ENCODE assay signal across 23 cellular contexts in the genomic region with DNA sequence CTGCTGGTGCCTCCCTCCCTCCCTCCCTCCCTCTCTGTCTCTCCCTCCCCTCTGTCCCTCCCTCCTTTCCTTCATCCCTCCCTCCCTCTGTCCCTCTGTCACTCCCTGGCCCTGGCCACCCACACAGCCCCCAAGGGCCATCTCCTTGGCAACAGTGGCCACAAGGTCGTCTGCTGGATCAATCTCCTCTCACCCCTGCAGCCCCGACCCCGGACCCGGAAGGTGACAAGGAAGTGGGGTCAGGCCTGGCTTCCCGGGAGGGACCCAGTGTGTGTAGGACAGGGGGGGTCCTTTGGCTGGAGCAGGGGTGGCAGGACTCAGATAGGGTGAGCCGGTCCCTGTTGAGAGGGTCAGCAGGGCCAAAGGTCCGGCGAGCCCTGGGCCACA. TPM values are rescaled to one million over a fixed set of nuclear protein-coding genes. Genes with fewer than 3 reads are reported as not detected.
DNase-seq lines count a peak whose midpoint lies in the region; ATAC-seq, FAIRE-seq and TF ChIP-seq lines count a peak whose summit lies in the region.
"Had no signal": no experiment of that assay in that cellular context is flagged by ENCODE, and none has a peak within 500 bp of the region (broad histone marks: within the 10 kb centered on the region; RNA-seq: fewer than 3 reads in every experiment).

No MANE protein-coding gene starts in this region.

- H4K20me1 ChIP-seq in BLaER1 (no peaks in the 10 kb centered on the region), HCT116 (ENCODE audit: insufficient read depth) (no peaks in the 10 kb centered on the region), H1 (replicated peaks in 1 of 2; ENCODE audit: control insufficient read depth in 1 of 2, insufficient read depth in 2 of 2, low read length in 2 of 2) (peaks cover 0 to 6% of the 10 kb centered on the region in 2 experiments)

- POLR2A ChIA-PET in HCT116 (lab: Charles Lee) (no interaction called here), H1 (lab: Charles Lee; ENCODE audit: partially characterized antibody) (interaction anchor here (2.3 kb wide), 1 partner anchor 83 kb away, joined by 6 read pairs; no protein-coding TSS in a partner anchor)
- POLR2A ChIA-PET in activated CD4-positive, alpha-beta memory T cell treated with anti-CD3 and anti-CD28 coated beads, Interleukin-2, amount 10 ng/mL, durations not matched to agents 7 days and 5 days (lab: Charles Lee), result no interaction called here

- CTCF ChIA-PET in HCT116 (lab: Charles Lee), result no interaction called here
- CTCF ChIA-PET in H1 (lab: Charles Lee; ENCODE audit: partially characterized antibody), result interaction anchor here (0.8 to 6.0 kb wide), 12 partner anchors 9 to 152 kb away, joined by 3 to 59 read pairs (median 9); no protein-coding TSS in a partner anchor
- CTCF ChIA-PET in activated CD4-positive, alpha-beta memory T cell treated with anti-CD3 and anti-CD28 coated beads, Interleukin-2, amount 10 ng/mL, durations not matched to agents 7 days and 5 days (lab: Charles Lee), result no interaction called here

- no peak overlapping the region for H3K4ac ChIP-seq in H1 (replicated peaks; ENCODE audit: insufficient read length, low read depth, low read length)
- no peak overlapping the region for H3K4ac ChIP-seq in neuronal stem cell (ENCODE audit: low read length)

- H3K36me3 Mint-ChIP-seq in activated CD4-positive, alpha-beta memory T cell treated with anti-CD3 and anti-CD28 coated beads, Interleukin-2, amount 10 ng/mL, durations not matched to agents 7 days and 5 days (ENCODE audit: low read depth), result no peaks in the 10 kb centered on the region

- peaks cover 42% of the 10 kb centered on the region for H3K27me3 Mint-ChIP-seq in activated CD4-positive, alpha-beta memory T cell treated with anti-CD3 and anti-CD28 coated beads, Interleukin-2, amount 10 ng/mL, durations not matched to agents 7 days and 5 days

- H3K9me3 ChIP-seq in BLaER1 (no peaks in the 10 kb centered on the region), HCT116 (ENCODE audit: control insufficient read depth in 1 of 2, insufficient read depth in 1 of 2, low read depth in 1 of 2, low read length in 2 of 2) (no peaks in the 10 kb centered on the region), H1 (ENCODE audit: insufficient read depth in 2 of 2, low read depth in 1 of 2, low read length in 1 of 2) (no peaks in the 10 kb centered on the region), neuronal stem cell (replicated peaks in 1 of 2; ENCODE audit: control insufficient read depth in 2 of 2, insufficient read depth in 1 of 2, low read depth in 1 of 2, low read length in 2 of 2) (no peaks in the 10 kb centered on the region)

- H3K27ac ChIP-seq in BLaER1 (no peak overlapping the region), HCT116 (ENCODE audit: low read depth, low read length) (no peak overlapping the region; the same call in 1 of the 2 replicates), H1 (ENCODE audit: low read depth, low read length) (no peak overlapping the region), neuronal stem cell (replicated peaks; ENCODE audit: low read length) (no peak overlapping the region)
- H3K27ac ChIP-seq: KMS-11, PC-9 had no signal

- peaks cover 3% of the 10 kb centered on the region for H3K23me2 ChIP-seq in H1 (ENCODE audit: low read depth, low read length)

- no peak overlapping the region for H2AFZ ChIP-seq in HCT116 (ENCODE audit: low read depth, low read length, poor library complexity, severe bottlenecking)
- H2AFZ ChIP-seq in H1 (ENCODE audit: low read length), result no peak overlapping the region
- no peak overlapping the region for H2AFZ ChIP-seq in neuronal stem cell (ENCODE audit: low read length)
- H2AFZ ChIP-seq: PC-9 had no signal

- no peak overlapping the region for H3K4me3 ChIP-seq in BLaER1
- H3K4me3 ChIP-seq in HCT116 (replicated peaks in 1 of 2; ENCODE audit: low read depth in 1 of 2, low read length in 2 of 2), result no peak overlapping the region
- no peak overlapping the region for H3K4me3 ChIP-seq in H1 (ENCODE audit: extremely low read depth in 1 of 4, insufficient read depth in 2 of 4, low read depth in 3 of 4, low read length in 4 of 4)
- peak overlapping the region in 1 of 2 donors; percentile 53 for H3K4me3 ChIP-seq in neuronal stem cell (ENCODE audit: low read length in 2 of 2)
- H3K4me3 ChIP-seq: GM12878, PC-9 had no signal

- H3K79me2 ChIP-seq in HCT116 (ENCODE audit: insufficient read depth, low read length) (no peaks in the 10 kb centered on the region), H1 (ENCODE audit: control insufficient read depth in 1 of 2, insufficient read depth in 2 of 2, low read length in 2 of 2) (no peaks in the 10 kb centered on the region)

- H2BK15ac ChIP-seq in H1 (ENCODE audit: low read length) (0 out of 2 replicates have a peak overlapping the region, but pooled peaks have one; percentile 46), neuronal stem cell (ENCODE audit: low read length) (peak overlapping the region; percentile 26)

- H3K4me2 ChIP-seq in BLaER1 (peak overlapping the region; percentile 51), HCT116 (ENCODE audit: low read length) (peak overlapping the region; percentile 17; the same call in 1 of the 2 replicates), H1 (ENCODE audit: insufficient read depth in 1 of 2, low read depth in 2 of 2, low read length in 2 of 2) (no peak overlapping the region), neuronal stem cell (ENCODE audit: insufficient read depth, low read length, poor library complexity, severe bottlenecking) (no peak overlapping the region)
- H3K4me2 ChIP-seq: KMS-11, PC-9 had no signal

- H3K23ac ChIP-seq in H1 (ENCODE audit: insufficient read length) (no peak overlapping the region), neuronal stem cell (ENCODE audit: low read depth, low read length, poor library complexity) (peak overlapping the region; percentile 20)

- no peak overlapping the region for H3K4me3 Mint-ChIP-seq in activated CD4-positive, alpha-beta memory T cell treated with anti-CD3 and anti-CD28 coated beads, Interleukin-2, amount 10 ng/mL, durations not matched to agents 7 days and 5 days
- H3K4me3 Mint-ChIP-seq: CD4-positive, alpha-beta T cell had no signal

- TF ChIP-seq POLR2A in HCT116 (IDR thresholded peaks at IDR 0.05; ENCODE audit: borderline replicate concordance, extremely low read depth, insufficient read depth, insufficient read length) (no peak), H1 (IDR thresholded peaks at IDR 0.05; ENCODE audit: control extremely low read depth in 1 of 2, low read depth in 2 of 2, low read length in 2 of 2) (no peak)

- H3K9ac ChIP-seq in BLaER1, result no peak overlapping the region
- no peak overlapping the region for H3K9ac ChIP-seq in HCT116 (ENCODE audit: low read length)
- no peak overlapping the region for H3K9ac ChIP-seq in H1 (replicated peaks in 1 of 4; ENCODE audit: extremely low read depth in 1 of 4, low read depth in 3 of 4, low read length in 3 of 4)
- H3K9ac ChIP-seq in neuronal stem cell (ENCODE audit: low read depth, low read length, poor library complexity), result no peak overlapping the region
- H3K9ac ChIP-seq: KMS-11 had no signal

- H2BK5ac ChIP-seq in H1 (ENCODE audit: low read depth, low read length) (no peak overlapping the region), neuronal stem cell (ENCODE audit: low read length) (no peak overlapping the region)

- H4K91ac ChIP-seq in H1 (replicated peaks; ENCODE audit: insufficient read length, low read length) (no peak overlapping the region), neuronal stem cell (ENCODE audit: low read depth, low read length, poor library complexity) (no peak overlapping the region)

- BruUV-seq in HCT116 (replicated peaks; lab: Mats Ljungman, UMichigan), result no TSS peak

- H3K9me3 Mint-ChIP-seq in activated CD4-positive, alpha-beta memory T cell treated with anti-CD3 and anti-CD28 coated beads, Interleukin-2, amount 10 ng/mL, durations not matched to agents 7 days and 5 days, result no peaks in the 10 kb centered on the region
- H3K9me3 Mint-ChIP-seq: CD4-positive, alpha-beta T cell had no signal

- H3K4me1 ChIP-seq in BLaER1 (peaks cover 44% of the 10 kb centered on the region), HCT116 (ENCODE audit: control insufficient read depth in 1 of 2, insufficient read depth in 2 of 2, low read length in 2 of 2) (peaks cover 4 to 47% of the 10 kb centered on the region in 2 experiments; a peak in 3 of 4 replicates), H1 (replicated peaks in 1 of 4; ENCODE audit: control insufficient read depth in 3 of 4, insufficient read depth in 4 of 4, low read length in 3 of 4) (peaks cover 0 to 6% (median 2%) of the 10 kb centered on the region in 4 experiments; a peak in 4 of 7 replicates), neuronal stem cell (ENCODE audit: control insufficient read depth in 2 of 2, insufficient read depth in 1 of 2, low read depth in 1 of 2, low read length in 2 of 2) (peaks cover 0 to 5% of the 10 kb centered on the region in 2 donors)

- H2BK120ac ChIP-seq in H1 (replicated peaks; ENCODE audit: low read depth, low read length) (no peak overlapping the region), neuronal stem cell (ENCODE audit: low read depth, low read length) (no peak overlapping the region)

- H3K27me3 ChIP-seq in BLaER1 (peaks cover 30% of the 10 kb centered on the region), HCT116 (ENCODE audit: insufficient read depth, low read length) (no peaks in the 10 kb centered on the region), H1 (replicated peaks in 1 of 4; ENCODE audit: control insufficient read depth in 3 of 4, extremely low read depth in 1 of 4, insufficient read depth in 3 of 4, low read length in 3 of 4) (peaks cover 25 to 74% (median 60%) of the 10 kb centered on the region in 4 experiments), neuronal stem cell (ENCODE audit: control insufficient read depth in 3 of 3, insufficient read depth in 3 of 3, low read depth in 1 of 3, low read length in 3 of 3) (peaks cover 9 to 75% (median 72%) of the 10 kb centered on the region in 3 experiments)

- DNase-seq in HCT116 (ENCODE audit: low read depth, low spot score) (no peak), H1 (ENCODE audit: low read depth in 1 of 2, low spot score in 2 of 2) (no peak), neuronal stem cell (ENCODE audit: low spot score) (no peak), globus pallidus (ENCODE audit: low spot score) (no peak), NCI-H1092 (lab: John Stamatoyannopoulos, UW) (no peak)
- no peak for DNase-seq in activated CD4-positive, alpha-beta memory T cell treated with anti-CD3 and anti-CD28 coated beads, Interleukin-2, amount 10 ng/mL, durations not matched to agents 7 days and 5 days
- DNase-seq: CD4-positive, alpha-beta T cell; GOT3; IMR-90; MM.1S; NCI-H1417; NCI-H1694; NCI-H2029 treated with DMSO at 0.1 percent for 48 hours; NCI-H446 treated with DMSO at 0.1 percent for 48 hours; NCI-H526; NCI-H82; NK-92 treated with Interleukin-12 subunit alpha and Interleukin-12 subunit beta, amount 100 ng/mL, for 24 hours; PC-9 had no signal

- H2BK20ac ChIP-seq in H1 (ENCODE audit: low read length), result no peak overlapping the region

- no peak overlapping the region for H3K56ac ChIP-seq in H1 (replicated peaks; ENCODE audit: insufficient read length, low read depth, low read length)

- H3K14ac ChIP-seq in H1 (ENCODE audit: insufficient read length) (no peak overlapping the region), neuronal stem cell (ENCODE audit: low read length) (peak overlapping the region; percentile 82)

- no peak for TF ChIP-seq EP300 in H1 (IDR thresholded peaks at IDR 0.05; ENCODE audit: borderline replicate concordance in 1 of 2, low read depth in 2 of 2, low read length in 2 of 2)

- TF ChIP-seq RAD21 in HCT116 (IDR thresholded peaks at IDR 0.05; ENCODE audit: low read depth), result no peak
- TF ChIP-seq RAD21 in H1 (IDR thresholded peaks at IDR 0.05 in 1 of 2, conservative IDR thresholded peaks at IDR 0.05 in 1 of 2; ENCODE audit: low read depth in 2 of 2, low read length in 2 of 2), result no peak

- H4K5ac ChIP-seq in H1 (ENCODE audit: insufficient read length, low read depth, low read length), result no peak overlapping the region

- H3K36me3 ChIP-seq in BLaER1 (no peaks in the 10 kb centered on the region), HCT116 (ENCODE audit: control insufficient read depth in 1 of 2, insufficient read depth in 2 of 2, low read length in 2 of 2) (no peaks in the 10 kb centered on the region), H1 (ENCODE audit: control insufficient read depth in 2 of 4, insufficient read depth in 4 of 4, low read length in 3 of 4) (no peaks in the 10 kb centered on the region), neuronal stem cell (replicated peaks in 1 of 2; ENCODE audit: control insufficient read depth in 2 of 2, insufficient read depth in 2 of 2, low read length in 2 of 2) (no peaks in the 10 kb centered on the region)

- RAD21 ChIA-PET in HCT116 (lab: Charles Lee; ENCODE audit: low non-redundant PET in 1 of 2, low total read pairs in 2 of 2, uncharacterized antibody in 2 of 2, unreplicated experiment in 2 of 2), result no interaction called here

- 0 out of 2 replicates have a peak overlapping the region, but pooled peaks have one; percentile 50 for H2BK12ac ChIP-seq in H1 (ENCODE audit: low read depth, low read length)
- peak overlapping the region; percentile 73 for H2BK12ac ChIP-seq in neuronal stem cell (ENCODE audit: low read length)

- H3K27ac Mint-ChIP-seq in activated CD4-positive, alpha-beta memory T cell treated with anti-CD3 and anti-CD28 coated beads, Interleukin-2, amount 10 ng/mL, durations not matched to agents 7 days and 5 days, result no peak overlapping the region
- H3K27ac Mint-ChIP-seq: CD4-positive, alpha-beta T cell had no signal

- TF ChIP-seq CTCF in HCT116 (IDR thresholded peaks at IDR 0.05 in 2 of 3, conservative IDR thresholded peaks at IDR 0.05 in 1 of 3; ENCODE audit: borderline replicate concordance in 1 of 3, insufficient read depth in 1 of 3, low read depth in 2 of 3, low read length in 2 of 3) (no peak), H1 (IDR thresholded peaks at IDR 0.05; ENCODE audit: control extremely low read depth in 1 of 3, insufficient read depth in 1 of 3, low read depth in 1 of 3, low read length in 3 of 3) (no peak)

- no peaks in the 10 kb centered on the region for H3K9me2 ChIP-seq in HCT116 (ENCODE audit: insufficient read depth)

- H3K4me1 Mint-ChIP-seq in activated CD4-positive, alpha-beta memory T cell treated with anti-CD3 and anti-CD28 coated beads, Interleukin-2, amount 10 ng/mL, durations not matched to agents 7 days and 5 days, result peaks cover 3% of the 10 kb centered on the region

- H3K18ac ChIP-seq in H1 (ENCODE audit: extremely low read depth, low read length) (no peak overlapping the region), neuronal stem cell (ENCODE audit: low read length) (peak overlapping the region; percentile 27)

- ATAC-seq in HCT116 (no peak), HG02642 (IDR thresholded peaks at IDR 0.05; ENCODE audit: poor library complexity, unreplicated experiment) (no peak)
- ATAC-seq: GM12878 had no signal

- H3K79me1 ChIP-seq in H1 (ENCODE audit: low read depth, low read length) (no peaks in the 10 kb centered on the region), neuronal stem cell (ENCODE audit: low read depth, low read length) (no peaks in the 10 kb centered on the region)

- no peak for FAIRE-seq in H1 (lab: Jason Lieb, UNC)
- FAIRE-seq: G401.6, GM12878 had no signal

- WGBS in H1 (ENCODE audit: extremely low coverage in 1 of 2, insufficient coverage in 1 of 2, insufficient read length in 1 of 2, insufficient replicate concordance in 2 of 2, low coverage in 1 of 2, low lambda C conversion rate in 2 of 2, missing lambda C conversion rate in 1 of 2), 2 experiments, result 86% methylated on average over 5 of the region's 8 CpGs; no CpG with 5 or more reads in 1 of the 2 experiments
- no CpG with 5 or more reads among the region's 8 CpGs for WGBS in neuronal stem cell (ENCODE audit: extremely low coverage in 2 of 2, insufficient read length in 2 of 2, insufficient replicate concordance in 1 of 2), 2 donors

- intact Hi-C loops in HCT116 (cut with micrococcal nuclease), result loop anchor here (5.0 kb wide), 2 partner anchors 73 to 138 kb away; partner anchors contain the start of gene ATP8B3

- H4K8ac ChIP-seq in H1 (ENCODE audit: extremely low read depth, insufficient read depth, low read length) (no peak overlapping the region), neuronal stem cell (ENCODE audit: low read depth, low read length) (no peak overlapping the region)

- H2AK5ac ChIP-seq in H1 (ENCODE audit: low read depth, low read length) (peak overlapping the region; percentile 75; the same call in 1 of the 2 replicates), neuronal stem cell (ENCODE audit: low read depth, low read length) (peak overlapping the region; percentile 63)

RNA-seq across cellular contexts. Expression of gene TCF3, which starts 21.9 kb away (rescaled TPM):
- 208 TPM for total RNA-seq in HCT116 (2021; ENCODE audit: unreplicated experiment)
- polyA plus RNA-seq in HCT116 (2012), result 151 and 165 TPM in 2 replicates
- 340 and 348 TPM in 2 replicates for total RNA-seq in H1 (2021; fragmentation: NEBNext Ultra II Directional; extraction: Animal tissue kit (Norgen Biotek cat#: 25700))
- polyA plus RNA-seq in H1 (2011; rRNA removed), result 241 and 471 TPM in 2 replicates
- 271 TPM for polyA plus RNA-seq in H1 (2011; cell fraction: cytosol; rRNA removed)
- 468 TPM for polyA plus RNA-seq in H1 (2011; cell fraction: nucleus; rRNA removed)
- 258 to 276 TPM (median 262 TPM) in 4 replicates for polyA plus RNA-seq in H1 (2012, experiment 1 of 2)
- polyA plus RNA-seq in H1 (2012, experiment 2 of 2), result 216 TPM
- 188 TPM for polyA plus RNA-seq in H1 (2013, experiment 1 of 2)
- 190 TPM for polyA plus RNA-seq in H1 (2013, experiment 2 of 2)
- polyA minus RNA-seq in H1 (2011; rRNA and poly(A)+ RNA removed), result 47.7 and 78.0 TPM in 2 replicates
- polyA minus RNA-seq in H1 (2011; cell fraction: cytosol; rRNA and poly(A)+ RNA removed), result 232 TPM
- 124 TPM for polyA minus RNA-seq in H1 (2011; cell fraction: nucleus; rRNA and poly(A)+ RNA removed)
- 333 TPM for polyA plus RNA-seq in neuronal stem cell (2013, experiment 1 of 2)
- polyA plus RNA-seq in neuronal stem cell (2013, experiment 2 of 2), result 334 TPM
- total RNA-seq in activated CD4-positive, alpha-beta memory T cell treated with anti-CD3 and anti-CD28 coated beads, Interleukin-2, amount 10 ng/mL, durations not matched to agents 7 days and 5 days, result 10 to 100 TPM; 67.3 to 71.2 TPM

Comparison
In these comparisons a context has a peak if more than half of its experiments do, and no peak if none do; other contexts are left out.
1. H3K4me2 ChIP-seq: peak in BLaER1 (single experiment) and HCT116 (single experiment); none in H1 (0 of 2) and neuronal stem cell (single experiment).